1 cellular context compared by ENCODE assay signal in the genomic region with DNA sequence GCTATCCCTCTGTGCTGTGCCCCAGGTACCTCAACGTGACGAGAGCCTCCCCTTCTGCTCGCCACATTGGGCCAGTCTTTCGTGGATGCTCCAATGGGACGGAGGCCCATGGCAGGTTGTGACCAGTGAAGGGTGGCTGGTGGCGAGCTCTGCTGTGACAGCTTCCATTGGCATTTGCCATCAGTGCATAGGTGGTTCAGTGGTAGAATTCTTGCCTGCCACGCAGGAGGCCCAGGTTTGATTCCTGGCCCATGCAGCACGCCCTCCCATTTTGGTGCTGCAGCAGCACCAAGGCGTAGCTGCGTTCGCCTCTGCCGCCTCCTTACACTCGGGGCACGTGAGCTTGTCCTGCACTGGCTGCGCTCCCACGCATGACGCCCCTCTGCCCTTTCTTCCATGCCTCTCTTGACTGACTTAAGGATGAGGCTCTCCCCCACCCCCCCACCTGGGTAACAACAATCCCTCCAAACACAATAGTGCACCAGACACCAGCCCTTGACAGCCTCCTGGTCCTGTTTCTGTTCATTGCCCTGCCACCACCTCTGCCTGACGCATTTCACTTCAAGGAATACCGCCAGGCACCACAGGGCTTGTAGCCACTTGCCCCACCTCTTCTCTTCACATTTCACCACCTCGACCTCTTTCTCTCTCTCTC.
TF ChIP-seq lines count a peak whose summit lies in the region.

No MANE protein-coding gene starts in this region.

TF ChIP-seq in WTC11, 78 proteins besides CTCF, POLR2A, EP300 and RAD21 (continued from another document):
- TF ChIP-seq ELF4 (CRISPR knock-in tag; IDR thresholded peaks at IDR 0.05; ENCODE audit: low read depth) = no peak
- no peak for TF ChIP-seq GRHL2 (CRISPR knock-in tag; IDR thresholded peaks at IDR 0.05; ENCODE audit: insufficient replicate concordance, severe bottlenecking)
- TF ChIP-seq, protein P1, sequence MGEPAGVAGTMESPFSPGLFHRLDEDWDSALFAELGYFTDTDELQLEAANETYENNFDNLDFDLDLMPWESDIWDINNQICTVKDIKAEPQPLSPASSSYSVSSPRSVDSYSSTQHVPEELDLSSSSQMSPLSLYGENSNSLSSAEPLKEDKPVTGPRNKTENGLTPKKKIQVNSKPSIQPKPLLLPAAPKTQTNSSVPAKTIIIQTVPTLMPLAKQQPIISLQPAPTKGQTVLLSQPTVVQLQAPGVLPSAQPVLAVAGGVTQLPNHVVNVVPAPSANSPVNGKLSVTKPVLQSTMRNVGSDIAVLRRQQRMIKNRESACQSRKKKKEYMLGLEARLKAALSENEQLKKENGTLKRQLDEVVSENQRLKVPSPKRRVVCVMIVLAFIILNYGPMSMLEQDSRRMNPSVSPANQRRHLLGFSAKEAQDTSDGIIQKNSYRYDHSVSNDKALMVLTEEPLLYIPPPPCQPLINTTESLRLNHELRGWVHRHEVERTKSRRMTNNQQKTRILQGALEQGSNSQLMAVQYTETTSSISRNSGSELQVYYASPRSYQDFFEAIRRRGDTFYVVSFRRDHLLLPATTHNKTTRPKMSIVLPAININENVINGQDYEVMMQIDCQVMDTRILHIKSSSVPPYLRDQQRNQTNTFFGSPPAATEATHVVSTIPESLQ (CRISPR knock-in tag; IDR thresholded peaks at IDR 0.05) = no peak
- TF ChIP-seq, protein P2, sequence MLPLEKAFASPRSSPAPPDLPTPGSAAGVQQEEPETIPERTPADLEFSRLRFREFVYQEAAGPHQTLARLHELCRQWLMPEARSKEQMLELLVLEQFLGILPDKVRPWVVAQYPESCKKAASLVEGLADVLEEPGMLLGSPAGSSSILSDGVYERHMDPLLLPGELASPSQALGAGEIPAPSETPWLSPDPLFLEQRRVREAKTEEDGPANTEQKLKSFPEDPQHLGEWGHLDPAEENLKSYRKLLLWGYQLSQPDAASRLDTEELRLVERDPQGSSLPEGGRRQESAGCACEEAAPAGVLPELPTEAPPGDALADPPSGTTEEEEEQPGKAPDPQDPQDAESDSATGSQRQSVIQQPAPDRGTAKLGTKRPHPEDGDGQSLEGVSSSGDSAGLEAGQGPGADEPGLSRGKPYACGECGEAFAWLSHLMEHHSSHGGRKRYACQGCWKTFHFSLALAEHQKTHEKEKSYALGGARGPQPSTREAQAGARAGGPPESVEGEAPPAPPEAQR (CRISPR knock-in tag; IDR thresholded peaks at IDR 0.05) = no peak
